Comparison of ENCODE assay signal across 25 cellular contexts in genomic region chr11:68977781-68978625, GRCh38. TPM values are rescaled to one million over a fixed set of nuclear protein-coding genes. Genes with fewer than 3 reads are reported as not detected.
"Had no signal": no experiment of that assay in that cellular context is flagged by ENCODE, and none has a peak within 500 bp of the region (broad histone marks: within the 10 kb centered on the region; RNA-seq: fewer than 3 reads in every experiment).

No MANE protein-coding gene starts in this region.

- H3K4me3 Mint-ChIP-seq: activated naive CD8-positive, alpha-beta T cell; activated T-cell treated with anti-CD3 and anti-CD28 coated beads, Interleukin-2, amount 50 U/mL, for 4 hours; dendritic cell treated with granulocyte-macrophage colony-stimulating factor and Interleukin-4, amounts not matched to agents 40 ng/mL and 50 ng/mL, for 4 days; natural killer cell treated with Interleukin-12 subunit alpha and Interleukin-12 subunit beta and Interleukin-15 and Interleukin-18, amount 100 ng/mL, for 72 hours had no signal

- DNase-seq: activated CD4-positive, alpha-beta T cell treated with anti-CD3 and anti-CD28 coated beads for 1 hour; activated CD4-positive, alpha-beta T cell treated with anti-CD3 and anti-CD28 coated beads, Interleukin-2, amount 50 U/mL, for 48 hours; activated gamma-delta T cell; activated T-cell treated with anti-CD3 and anti-CD28 coated beads, Interleukin-2, amount 50 U/mL, for 4 hours; anterior cingulate cortex; brain microvascular endothelial cell; cerebellar nuclear complex; left ventricle myocardium inferior; mesenchymal stem cell; occipital lobe; SJCRH30; stimulated activated CD4-positive, alpha-beta T cell treated with anti-CD3 and anti-CD28 coated beads, Interleukin-12 subunit alpha, Interleukin-12 subunit beta, amount 100 ng/mL, for 4 hours; stimulated activated CD4-positive, alpha-beta T cell treated with anti-CD3 and anti-CD28 coated beads, Interleukin-2, amount 100 ng/mL, for 24 hours; stomach; SW 1271 had no signal

- ATAC-seq: activated T-cell treated with anti-CD3 and anti-CD28 coated beads, Interleukin-2, amount 50 U/mL, for 4 hours; natural killer cell treated with Interleukin-12 subunit alpha and Interleukin-12 subunit beta and Interleukin-15 and Interleukin-18, amount 100 ng/mL, for 72 hours had no signal

- H3K9me3 Mint-ChIP-seq: dendritic cell treated with granulocyte-macrophage colony-stimulating factor and Interleukin-4, amounts not matched to agents 40 ng/mL and 50 ng/mL, for 4 days had no signal

- H3K36me3 Mint-ChIP-seq: activated naive CD8-positive, alpha-beta T cell; natural killer cell treated with Interleukin-12 subunit alpha and Interleukin-12 subunit beta and Interleukin-15 and Interleukin-18, amount 100 ng/mL, for 72 hours had no signal

- H3K27ac ChIP-seq: brain microvascular endothelial cell, left ventricle myocardium inferior, SJCRH30, stomach, thoracic aorta had no signal

- H3K36me3 ChIP-seq: brain microvascular endothelial cell, heart right ventricle, left ventricle myocardium inferior, SJCRH30, stomach, thoracic aorta had no signal

- H3K27me3 Mint-ChIP-seq: activated naive CD8-positive, alpha-beta T cell had no signal

- H3K9me3 ChIP-seq: SJCRH30, stomach, thoracic aorta had no signal

- H3K27me3 ChIP-seq: heart right ventricle, SJCRH30 had no signal

- H3K4me3 ChIP-seq: heart right ventricle, left ventricle myocardium inferior, SJCRH30, stomach, thoracic aorta had no signal

- H3K27ac Mint-ChIP-seq: activated naive CD8-positive, alpha-beta T cell; dendritic cell treated with granulocyte-macrophage colony-stimulating factor and Interleukin-4, amounts not matched to agents 40 ng/mL and 50 ng/mL, for 4 days; natural killer cell treated with Interleukin-12 subunit alpha and Interleukin-12 subunit beta and Interleukin-15 and Interleukin-18, amount 100 ng/mL, for 72 hours had no signal

- H3K4me1 ChIP-seq: SJCRH30, stomach had no signal

RNA-seq across cellular contexts. Expression of gene MRGPRD, which starts 2.8 kb away (rescaled TPM):
- total RNA-seq: activated T-cell treated with anti-CD3 and anti-CD28 coated beads, Interleukin-2, amount 50 U/mL, for 4 hours; epithelial cell of proximal tubule; frontal cortex; heart right ventricle; left ventricle myocardium inferior; natural killer cell treated with Interleukin-12 subunit alpha and Interleukin-12 subunit beta and Interleukin-15 and Interleukin-18, amount 100 ng/mL, for 72 hours; occipital lobe; pulmonary artery endothelial cell; SJCRH30; T-helper 2 cell treated with Interferon-gamma antibody and Interleukin-4, amounts not matched to agents 100 ng/mL and 5 ng/mL, for 36 hours; urinary bladder had no signal
- polyA plus RNA-seq: heart right ventricle, stomach had no signal

RNA-seq across cellular contexts. Expression of gene MRGPRF, which starts 35.0 kb away (rescaled TPM):
- total RNA-seq: natural killer cell treated with Interleukin-12 subunit alpha and Interleukin-12 subunit beta and Interleukin-15 and Interleukin-18, amount 100 ng/mL, for 72 hours; pulmonary artery endothelial cell; T-helper 2 cell treated with Interferon-gamma antibody and Interleukin-4, amounts not matched to agents 100 ng/mL and 5 ng/mL, for 36 hours had no signal
